Comparison of ENCODE assay signal across 7 cellular contexts in genomic region chr4:77819836-77820679, GRCh38. TPM values are rescaled to one million over a fixed set of nuclear protein-coding genes. Genes with fewer than 3 reads are reported as not detected.
DNase-seq lines count a peak whose midpoint lies in the region; ATAC-seq and TF ChIP-seq lines count a peak whose summit lies in the region.

No MANE protein-coding gene starts in this region.

- H3K27me3 ChIP-seq in ascending aorta, result no peaks in the 10 kb centered on the region

- H3K27ac Mint-ChIP-seq in T-helper 2 cell treated with Interferon-gamma antibody and Interleukin-4, amounts not matched to agents 5 μg/mL and 100 μg/mL, for 36 hours, result peak overlapping the region; percentile 100

- no peaks in the 10 kb centered on the region for H3K9me3 ChIP-seq in ascending aorta

- no peaks in the 10 kb centered on the region for H3K9me3 Mint-ChIP-seq in T-helper 2 cell treated with Interferon-gamma antibody and Interleukin-4, amounts not matched to agents 5 μg/mL and 100 μg/mL, for 36 hours

- peaks cover 40% of the 10 kb centered on the region for H3K4me1 Mint-ChIP-seq in T-helper 2 cell treated with Interferon-gamma antibody and Interleukin-4, amounts not matched to agents 5 μg/mL and 100 μg/mL, for 36 hours (ENCODE audit: low read depth)

- peak; percentile 52 for ATAC-seq in GM18499 (IDR thresholded peaks at IDR 0.05; ENCODE audit: insufficient read depth, unreplicated experiment)
- peak; percentile 75 for ATAC-seq in HG02884 (IDR thresholded peaks at IDR 0.05; ENCODE audit: unreplicated experiment)

- DNase-seq in NCI-H146 treated with DMSO at 0.1 percent for 48 hours (lab: John Stamatoyannopoulos, UW; ENCODE audit: unreplicated experiment), result peak; percentile 86
- peak; percentile 94 for DNase-seq in T-helper 2 cell treated with Interferon-gamma antibody and Interleukin-4, amounts not matched to agents 5 μg/mL and 100 μg/mL, for 36 hours (ENCODE audit: low spot score)
- DNase-seq in ascending aorta (ENCODE audit: low spot score in 2 of 2), result peak; percentile 64 to 94
- peak; percentile 82 for DNase-seq in hepatic stellate cell (ENCODE audit: low spot score)
- DNase-seq in retinal pigment epithelial cell (ENCODE audit: low read depth), result peak; percentile 46

- TF ChIP-seq CTCF in ascending aorta (IDR thresholded peaks at IDR 0.05) (no peak), retinal pigment epithelial cell (conservative IDR thresholded peaks at IDR 0.05; ENCODE audit: low read depth, low read length) (no peak)

- H3K4me3 ChIP-seq in ascending aorta (peak overlapping the region; percentile 97 to 99), retinal pigment epithelial cell (ENCODE audit: low read length) (peak overlapping the region; percentile 71)

- peak overlapping the region; percentile 97 for H3K4me3 Mint-ChIP-seq in T-helper 2 cell treated with Interferon-gamma antibody and Interleukin-4, amounts not matched to agents 5 μg/mL and 100 μg/mL, for 36 hours

- no peaks in the 10 kb centered on the region for H3K36me3 ChIP-seq in ascending aorta

- H3K4me1 ChIP-seq in ascending aorta, result peaks cover 0 to 24% of the 10 kb centered on the region in 2 donors

- peaks cover 23% of the 10 kb centered on the region for H3K36me3 Mint-ChIP-seq in T-helper 2 cell treated with Interferon-gamma antibody and Interleukin-4, amounts not matched to agents 5 μg/mL and 100 μg/mL, for 36 hours (ENCODE audit: low read depth)

- no peaks in the 10 kb centered on the region for H3K27me3 Mint-ChIP-seq in T-helper 2 cell treated with Interferon-gamma antibody and Interleukin-4, amounts not matched to agents 5 μg/mL and 100 μg/mL, for 36 hours (ENCODE audit: low read depth)

- H3K27ac ChIP-seq in ascending aorta, result peak overlapping the region; percentile 98 to 100

- intact Hi-C loops in ascending aorta (cut with DNase I), result loop anchor here (1.0 kb wide), 1 partner anchor 42 kb away; the partner anchor contains the start of gene MRPL1

RNA-seq across cellular contexts. Expression of gene CNOT6L, which starts 0.9 kb away (rescaled TPM):
- 13.1 TPM for total RNA-seq in ascending aorta

RNA-seq across cellular contexts. Expression of gene MRPL1, which starts 42.6 kb away (rescaled TPM):
- total RNA-seq in ascending aorta, result 6.2 TPM

Comparison
In these comparisons a context has a peak if more than half of its experiments do, and no peak if none do; other contexts are left out.
1. Peak in every context shown above with its lines: DNase-seq, ATAC-seq, H3K4me3 ChIP-seq and H3K27ac ChIP-seq.